ENCODE assay signal across 1 cellular context in genomic region chr15:37015025-37015424, GRCh38.
TF ChIP-seq lines count a peak whose summit lies in the region.

No MANE protein-coding gene starts in this region.

TF ChIP-seq in HepG2, 621 proteins besides CTCF, POLR2A, EP300 and RAD21:
- TF ChIP-seq MNT (IDR thresholded peaks at IDR 0.05) (no peak), TAF1 (CRISPR knock-in tag; IDR thresholded peaks at IDR 0.05) (no peak)
TF ChIP-seq in HepG2: peak in this region for 0.
